23 cellular contexts compared by ENCODE assay signal in the genomic region with DNA sequence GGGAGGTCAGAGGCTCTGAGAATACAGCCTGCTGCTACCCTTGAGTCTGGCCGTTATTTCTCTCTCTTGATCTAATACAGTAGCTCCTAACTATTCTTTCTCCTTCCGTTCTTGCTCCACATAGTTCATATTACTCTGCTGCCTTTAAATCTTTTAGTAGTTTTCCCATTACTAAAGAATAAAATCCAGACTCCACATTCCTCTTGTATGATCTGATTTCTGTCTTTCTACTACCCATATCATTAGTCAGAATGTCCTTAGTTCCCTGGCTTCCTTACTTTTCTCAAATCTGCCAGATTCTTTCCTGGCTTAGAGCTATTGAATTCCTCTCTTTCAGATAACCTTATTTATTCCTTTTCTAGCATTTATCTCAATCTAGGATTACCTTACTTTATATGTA. TPM values are rescaled to one million over a fixed set of nuclear protein-coding genes. Genes with fewer than 3 reads are reported as not detected.
A peak's percentile ranks its signal among the peaks of the same experiment; 100 is the strongest.
DNase-seq lines count a peak whose midpoint lies in the region; TF ChIP-seq lines count a peak whose summit lies in the region.
"Had no signal": no experiment of that assay in that cellular context is flagged by ENCODE, and none has a peak within 500 bp of the region (broad histone marks: within the 10 kb centered on the region; RNA-seq: fewer than 3 reads in every experiment).

No MANE protein-coding gene starts in this region.

- H2AFZ ChIP-seq in OCI-LY7 (ENCODE audit: low read length), result no peak overlapping the region

- TF ChIP-seq CTCF in brain microvascular endothelial cell (IDR thresholded peaks at IDR 0.05; ENCODE audit: low read depth, low read length, missing control alignments), result no peak
- no peak for TF ChIP-seq CTCF in OCI-LY7 (conservative IDR thresholded peaks at IDR 0.05; ENCODE audit: low read length)

- peaks cover 17 to 52% (median 26%) of the 10 kb centered on the region in 3 donors for H3K36me3 Mint-ChIP-seq in immature natural killer cell

- peaks cover 1 to 11% of the 10 kb centered on the region in 2 donors for H3K4me1 Mint-ChIP-seq in immature natural killer cell
- H3K4me1 Mint-ChIP-seq: neural crest cell; stimulated activated naive CD8-positive, alpha-beta T cell treated with anti-CD3 and anti-CD28 coated beads, Interleukin-15, amount 100 ng/mL, for 72 hours had no signal

- no peak overlapping the region for H3K4me2 ChIP-seq in OCI-LY7 (ENCODE audit: low read length)
- H3K4me2 ChIP-seq: BLaER1 had no signal

- CTCF ChIA-PET in OCI-LY7 (lab: Charles Lee; ENCODE audit: unreplicated experiment), result interaction anchor here (0.9 to 1.0 kb wide), 2 partner anchors 21 to 45 kb away, joined by 3 read pairs; no protein-coding TSS in a partner anchor

- no peaks in the 10 kb centered on the region for H3K9me3 Mint-ChIP-seq in immature natural killer cell
- H3K9me3 Mint-ChIP-seq: activated naive CD4-positive, alpha-beta T cell treated with anti-CD3 and anti-CD28 coated beads, Interleukin-2, amount 50 U/mL, for 72 hours; neural crest cell; stimulated activated naive CD8-positive, alpha-beta T cell treated with anti-CD3 and anti-CD28 coated beads, Interleukin-15, amount 100 ng/mL, for 72 hours had no signal

- H3K27ac Mint-ChIP-seq in immature natural killer cell, result peak overlapping the region in 4 of 6 donors; percentile 42 to 74 (median 60)
- H3K27ac Mint-ChIP-seq: activated naive CD4-positive, alpha-beta T cell treated with anti-CD3 and anti-CD28 coated beads, Interleukin-2, amount 50 U/mL, for 72 hours; stimulated activated naive CD8-positive, alpha-beta T cell treated with anti-CD3 and anti-CD28 coated beads, Interleukin-15, amount 100 ng/mL, for 72 hours had no signal

- POLR2A ChIA-PET in OCI-LY7 (lab: Charles Lee), result interaction anchor here (0.6 to 0.9 kb wide), 5 partner anchors 15 to 1506 kb away, joined by 3 to 4 read pairs (median 3); no protein-coding TSS in a partner anchor

- DNase-seq in AG20443 (ENCODE audit: low spot score) (peak; percentile 66), GM04504 (ENCODE audit: low read depth) (peak; percentile 17), brain microvascular endothelial cell (no peak), immature natural killer cell (no peak), OCI-LY7 (ENCODE audit: low spot score) (no peak), superior temporal gyrus (ENCODE audit: extremely low spot score) (no peak), T-helper 1 cell (no peak), NOMO-1 treated with dmso at 0.1 percent for 144 hours (lab: John Stamatoyannopoulos, UW; ENCODE audit: unreplicated experiment) (no peak)
- DNase-seq: activated CD4-positive, alpha-beta T cell treated with anti-CD3 and anti-CD28 coated beads for 1 hour; activated CD8-positive, alpha-beta memory T cell treated with anti-CD3 and anti-CD28 coated beads for 24 hours; Calu3; dorsolateral prefrontal cortex; mucosa of descending colon; NCI-H1105 treated with DMSO at 0.1 percent for 48 hours; NCI-H2107; NCI-H510A treated with DMSO at 0.1 percent for 48 hours; stimulated activated CD4-positive, alpha-beta T cell treated with anti-CD3 and anti-CD28 coated beads, Interleukin-4, amount 100 ng/mL, for 1 hour; stimulated activated naive CD8-positive, alpha-beta T cell treated with anti-CD3 and anti-CD28 coated beads, Interleukin-15, amount 100 ng/mL, for 72 hours had no signal

- intact Hi-C loops in OCI-LY7 (cut with micrococcal nuclease; ENCODE audit: unreplicated experiment), result no loop called here

- no peaks in the 10 kb centered on the region for H3K9me3 ChIP-seq in OCI-LY7 (ENCODE audit: low read length)
- H3K9me3 ChIP-seq: BLaER1, mucosa of descending colon had no signal

- no peaks in the 10 kb centered on the region for H3K4me1 ChIP-seq in OCI-LY7 (ENCODE audit: insufficient read depth, low read length, poor library complexity, severe bottlenecking)
- H3K4me1 ChIP-seq: BLaER1 had no signal

- no peaks in the 10 kb centered on the region for H3K9me2 ChIP-seq in OCI-LY7 (ENCODE audit: insufficient read depth, low read length)

- H3K4me3 Mint-ChIP-seq in immature natural killer cell, result no peak overlapping the region
- H3K4me3 Mint-ChIP-seq: neural crest cell; stimulated activated naive CD8-positive, alpha-beta T cell treated with anti-CD3 and anti-CD28 coated beads, Interleukin-15, amount 100 ng/mL, for 72 hours had no signal

- peak overlapping the region; percentile 27 for H3K27ac ChIP-seq in brain microvascular endothelial cell
- no peak overlapping the region for H3K27ac ChIP-seq in OCI-LY7 (ENCODE audit: low read depth, low read length, poor library complexity, severe bottlenecking)
- H3K27ac ChIP-seq: BLaER1, epithelial cell of prostate, skin epidermis had no signal

- no peaks in the 10 kb centered on the region for H3K79me2 ChIP-seq in OCI-LY7 (ENCODE audit: insufficient read depth, low read depth, low read length)

- H3K36me3 ChIP-seq in brain microvascular endothelial cell (replicated peaks) (peaks cover 46% of the 10 kb centered on the region), OCI-LY7 (ENCODE audit: insufficient read depth, low read length) (peaks cover 96% of the 10 kb centered on the region)

- no peaks in the 10 kb centered on the region for H3K27me3 Mint-ChIP-seq in immature natural killer cell (ENCODE audit: low read depth in 3 of 3)
- H3K27me3 Mint-ChIP-seq: stimulated activated naive CD8-positive, alpha-beta T cell treated with anti-CD3 and anti-CD28 coated beads, Interleukin-15, amount 100 ng/mL, for 72 hours had no signal

- no peaks in the 10 kb centered on the region for H4K20me1 ChIP-seq in OCI-LY7 (ENCODE audit: insufficient read depth, low read length)

- H3K4me3 ChIP-seq in brain microvascular endothelial cell (ENCODE audit: low read depth, low read length) (no peak overlapping the region), OCI-LY7 (ENCODE audit: low read depth, low read length, poor library complexity, severe bottlenecking) (no peak overlapping the region)
- H3K4me3 ChIP-seq: BLaER1, dorsolateral prefrontal cortex, mucosa of descending colon, skin epidermis had no signal

- no peaks in the 10 kb centered on the region for H3K27me3 ChIP-seq in brain microvascular endothelial cell (replicated peaks)
- H3K27me3 ChIP-seq: BLaER1, dorsolateral prefrontal cortex had no signal

- BruUV-seq in OCI-LY7 (replicated peaks; lab: Mats Ljungman, UMichigan), result no TSS peak

- in situ Hi-C loops in brain microvascular endothelial cell (cut with HindIII; ENCODE audit: low pct_ligation_motif_present, low sequenced_read_pairs), result no loop called here

RNA-seq across cellular contexts. Expression of gene MARCHF6, which starts 40.0 kb away (rescaled TPM):
- polyA plus RNA-seq in immature natural killer cell, result 10 to 100 TPM; 23.3 to 54.5 (median 52.5) TPM
- 48.2 and 118 TPM in 2 replicates for total RNA-seq in OCI-LY7 (2014; rRNA removed; shearing (Covaris generic))
- total RNA-seq in OCI-LY7 (2022), result 113 TPM in 2 replicates

RNA-seq across cellular contexts. Expression of gene ROPN1L, which starts 48.2 kb away (rescaled TPM):
- polyA plus RNA-seq in immature natural killer cell, result 1 to 10 TPM; 4.3 to 9.1 (median 5.8) TPM
- 0.35 TPM in 1 of 2 replicates, not detected in the other for total RNA-seq in OCI-LY7 (2014; rRNA removed; shearing (Covaris generic))
- 0.36 TPM in 1 of 2 replicates, not detected in the other for total RNA-seq in OCI-LY7 (2022)
- total RNA-seq: mucosa of descending colon had no signal

Comparison
In these comparisons a context has a peak if more than half of its experiments do, and no peak if none do; other contexts are left out.
1. DNase-seq: peak in AG20443 (single experiment) and GM04504 (single experiment); none in brain microvascular endothelial cell (single experiment), immature natural killer cell (0 of 3), OCI-LY7 (single experiment), superior temporal gyrus (single experiment), T-helper 1 cell (0 of 5) and NOMO-1 treated with dmso at 0.1 percent for 144 hours (single experiment).